12 cellular contexts compared by ENCODE assay signal in the genomic region with DNA sequence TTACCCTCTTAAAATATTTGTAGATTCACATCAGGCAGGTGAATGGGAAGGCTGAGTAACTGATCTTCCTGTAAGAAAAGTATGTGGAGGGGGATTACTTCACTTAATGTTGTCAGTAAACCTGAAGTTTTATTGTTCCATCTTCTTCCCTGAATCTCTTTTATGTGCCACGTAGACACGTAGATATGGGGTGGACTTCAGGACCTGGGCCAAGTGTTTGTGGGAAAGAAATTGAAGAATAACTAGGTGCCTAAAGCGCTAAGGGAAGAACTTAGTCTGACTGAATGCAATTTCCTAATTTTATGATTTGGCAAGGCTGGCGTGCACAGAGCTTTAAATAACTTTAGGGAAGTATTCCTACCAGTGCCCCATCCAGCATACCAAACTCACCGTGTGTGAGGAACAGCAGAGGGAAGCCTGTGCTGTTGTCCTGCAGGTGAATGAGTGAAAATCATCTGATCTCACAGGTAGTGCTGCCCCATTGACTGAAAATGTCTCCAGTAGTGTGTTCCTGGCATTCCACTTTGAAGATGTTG.
"Had no signal": no experiment of that assay in that cellular context is flagged by ENCODE, and none has a peak within 500 bp of the region (broad histone marks: within the 10 kb centered on the region; RNA-seq: fewer than 3 reads in every experiment).

No MANE protein-coding gene starts in this region.

- H3K4me1 ChIP-seq: breast epithelium, esophagus muscularis mucosa had no signal

- ATAC-seq: activated T-cell treated with anti-CD3 and anti-CD28 coated beads, Interleukin-2, amount 50 U/mL, for 4 hours had no signal

- H3K36me3 ChIP-seq: breast epithelium had no signal

- DNase-seq: activated CD4-positive, alpha-beta memory T cell treated with anti-CD3 and anti-CD28 coated beads for 36 hours; activated CD4-positive, alpha-beta T cell treated with anti-CD3 and anti-CD28 coated beads for 1 hour; activated effector memory CD4-positive, alpha-beta T cell treated with anti-CD3 and anti-CD28 coated beads, Interleukin-2, amount 50 U/mL, for 16 hours; activated naive CD8-positive, alpha-beta T cell treated with anti-CD3 and anti-CD28 coated beads for 36 hours; activated T-cell treated with anti-CD3 and anti-CD28 coated beads, Interleukin-2, amount 50 U/mL, for 4 hours; aorta; left cardiac atrium; stimulated activated CD4-positive, alpha-beta T cell treated with anti-CD3 and anti-CD28 coated beads, Interleukin-2, amount 100 ng/mL, for 48 hours; stimulated activated naive CD4-positive, alpha-beta T cell treated with Interleukin-2 at 50 U/mL for 16 hours; upper lobe of left lung had no signal

- H3K9me3 ChIP-seq: breast epithelium, esophagus muscularis mucosa, upper lobe of left lung had no signal

- H3K4me3 ChIP-seq: breast epithelium, esophagus muscularis mucosa, upper lobe of left lung had no signal
